Comparison of ENCODE assay signal across 8 cellular contexts in the genomic region with DNA sequence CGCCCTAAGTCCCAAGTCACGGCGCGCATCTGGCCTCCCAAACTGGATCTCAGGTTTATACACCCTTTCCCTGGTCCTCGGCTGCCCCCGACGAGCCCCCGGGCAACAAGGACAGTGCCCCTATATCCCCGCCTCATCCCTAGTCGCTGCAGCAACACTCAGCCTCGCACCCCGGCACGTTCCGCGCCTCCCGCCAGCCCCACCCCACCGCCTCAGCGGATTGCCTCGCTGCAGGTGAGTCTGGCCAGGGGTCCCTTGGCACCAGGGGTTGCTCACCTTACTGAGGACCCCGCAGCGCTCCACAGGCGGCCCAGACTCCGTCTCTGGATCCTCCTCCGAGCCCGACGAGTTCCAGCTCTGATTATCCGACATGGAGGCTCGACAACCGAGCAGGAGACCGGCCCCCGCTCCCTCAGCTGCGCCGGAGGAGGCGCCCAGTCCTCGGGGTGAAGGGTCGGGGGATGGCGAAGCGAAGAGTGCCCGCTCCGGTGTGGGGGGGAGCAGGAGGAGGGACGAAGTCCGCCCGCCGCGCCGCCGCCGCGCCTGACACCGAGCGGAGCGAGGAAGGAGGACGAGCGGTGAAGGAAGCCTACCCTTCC. TPM values are rescaled to one million over a fixed set of nuclear protein-coding genes. Genes with fewer than 3 reads are reported as not detected.
DNase-seq lines count a peak whose midpoint lies in the region; TF ChIP-seq lines count a peak whose summit lies in the region.

No MANE protein-coding gene starts in this region.

- intact Hi-C loops in activated T-helper 2 cell treated with anti-CD3 and anti-CD28 coated beads, Interferon-gamma antibody, Interleukin-2, Interleukin-4, amounts not matched to agents 10 μg/mL and 5 μg/mL and 100 μg/mL, durations not matched to agents 14 hours and 24 hours and 36 hours (cut with micrococcal nuclease) = loop anchor here (1.0 to 10.0 kb wide), 8 partner anchors 56 to 746 kb away; partner anchors contain the start of genes ANKRD31, GCNT4, GFM2 and NSA2

- H3K36me3 ChIP-seq in HEK293 (ENCODE audit: control insufficient read depth in 2 of 2, insufficient read depth in 1 of 2, low read length in 2 of 2) = no peaks in the 10 kb centered on the region
- H3K36me3 ChIP-seq in thymus (ENCODE audit: control insufficient read depth, insufficient read depth) = no peaks in the 10 kb centered on the region

- CTCF ChIA-PET in HEK293 (lab: Yijun Ruan, JAX) = interaction anchor here (0.7 to 1.9 kb wide), 2 partner anchors 170 to 1124 kb away, joined by 3 to 4 read pairs; no protein-coding TSS in a partner anchor

- H3K4me3 ChIP-seq in HEK293 (ENCODE audit: low read depth, low read length) (peak overlapping the region; percentile 91), fibroblast of the aortic adventitia (ENCODE audit: low read depth, low read length) (peak overlapping the region; percentile 81), thymus (ENCODE audit: low read length) (peak overlapping the region; percentile 86)

- TF ChIP-seq CTCF in GM13976 (IDR thresholded peaks at IDR 0.05; ENCODE audit: borderline replicate concordance, control extremely low read depth, extremely low read depth, insufficient read depth, missing control alignments) (no peak), HEK293 (tag by site-specific recombination; IDR thresholded peaks at IDR 0.05) (no peak; the same call in 1 of the 2 replicates), fibroblast of the aortic adventitia (IDR thresholded peaks at IDR 0.05; ENCODE audit: insufficient read depth, low read length) (no peak), neural crest cell (conservative IDR thresholded peaks at IDR 0.05) (no peak)

- peak overlapping the region; percentile 100 for H3K4me3 Mint-ChIP-seq in activated T-helper 2 cell treated with anti-CD3 and anti-CD28 coated beads, Interferon-gamma antibody, Interleukin-2, Interleukin-4, amounts not matched to agents 10 μg/mL and 5 μg/mL and 100 μg/mL, durations not matched to agents 14 hours and 24 hours and 36 hours (ENCODE audit: low read depth)
- H3K4me3 Mint-ChIP-seq in neural crest cell = peak overlapping the region; percentile 99

- H3K27me3 ChIP-seq in thymus (ENCODE audit: control insufficient read depth, insufficient read depth) = no peaks in the 10 kb centered on the region

- no peaks in the 10 kb centered on the region for H3K27me3 Mint-ChIP-seq in activated T-helper 2 cell treated with anti-CD3 and anti-CD28 coated beads, Interferon-gamma antibody, Interleukin-2, Interleukin-4, amounts not matched to agents 10 μg/mL and 5 μg/mL and 100 μg/mL, durations not matched to agents 14 hours and 24 hours and 36 hours (ENCODE audit: low read depth)
- no peaks in the 10 kb centered on the region for H3K27me3 Mint-ChIP-seq in neural crest cell (ENCODE audit: low read depth)

- in situ Hi-C loops in GM13976 (cut with MboI; ENCODE audit: low sequenced_read_pairs, unreplicated experiment) = no loop called here

- H3K9me3 ChIP-seq in HEK293 (ENCODE audit: control insufficient read depth, insufficient read depth, low read depth, low read length) (no peaks in the 10 kb centered on the region), thymus (ENCODE audit: control insufficient read depth) (no peaks in the 10 kb centered on the region)

- H3K9me3 Mint-ChIP-seq in activated T-helper 2 cell treated with anti-CD3 and anti-CD28 coated beads, Interferon-gamma antibody, Interleukin-2, Interleukin-4, amounts not matched to agents 10 μg/mL and 5 μg/mL and 100 μg/mL, durations not matched to agents 14 hours and 24 hours and 36 hours = peaks cover 5% of the 10 kb centered on the region
- peaks cover 4% of the 10 kb centered on the region for H3K9me3 Mint-ChIP-seq in neural crest cell

- POLR2A ChIA-PET in HEK293 (lab: Yijun Ruan, JAX) = interaction anchor here (1.1 to 1.7 kb wide), 3 partner anchors 147 to 174 kb away, joined by 3 to 7 read pairs (median 6); partner anchors contain the start of gene HMGCR

- H3K27ac ChIP-seq in HEK293 (ENCODE audit: extremely low read depth, low read depth, low read length) (peak overlapping the region; percentile 74), thymus (ENCODE audit: low read depth) (peak overlapping the region; percentile 91)

- H3K36me3 Mint-ChIP-seq in activated T-helper 2 cell treated with anti-CD3 and anti-CD28 coated beads, Interferon-gamma antibody, Interleukin-2, Interleukin-4, amounts not matched to agents 10 μg/mL and 5 μg/mL and 100 μg/mL, durations not matched to agents 14 hours and 24 hours and 36 hours (ENCODE audit: low read depth) = peaks cover 36% of the 10 kb centered on the region
- H3K36me3 Mint-ChIP-seq in neural crest cell (ENCODE audit: low read depth) = peaks cover 3% of the 10 kb centered on the region

- under 1% methylated on average over 54 of the region's 54 CpGs for WGBS in thymus

- peak overlapping the region; percentile 90 for H3K27ac Mint-ChIP-seq in activated T-helper 2 cell treated with anti-CD3 and anti-CD28 coated beads, Interferon-gamma antibody, Interleukin-2, Interleukin-4, amounts not matched to agents 10 μg/mL and 5 μg/mL and 100 μg/mL, durations not matched to agents 14 hours and 24 hours and 36 hours
- H3K27ac Mint-ChIP-seq in neural crest cell (ENCODE audit: unreplicated experiment) = peak overlapping the region; percentile 94

- H3K4me1 ChIP-seq in HEK293 (ENCODE audit: control insufficient read depth, insufficient read depth, low read length) (no peaks in the 10 kb centered on the region), thymus (ENCODE audit: control insufficient read depth, insufficient read depth, low read length) (peaks cover 7% of the 10 kb centered on the region)

- H3K4me1 Mint-ChIP-seq in activated T-helper 2 cell treated with anti-CD3 and anti-CD28 coated beads, Interferon-gamma antibody, Interleukin-2, Interleukin-4, amounts not matched to agents 10 μg/mL and 5 μg/mL and 100 μg/mL, durations not matched to agents 14 hours and 24 hours and 36 hours (ENCODE audit: low read depth) = peaks cover 49% of the 10 kb centered on the region
- H3K4me1 Mint-ChIP-seq in neural crest cell = peaks cover 41% of the 10 kb centered on the region

- DNase-seq in GM13976 (ENCODE audit: low spot score) = peak; percentile 36
- peak; percentile 6 for DNase-seq in NCI-H1092 (lab: John Stamatoyannopoulos, UW)
- peak; percentile 28 for DNase-seq in activated T-helper 2 cell treated with anti-CD3 and anti-CD28 coated beads, Interferon-gamma antibody, Interleukin-2, Interleukin-4, amounts not matched to agents 10 μg/mL and 5 μg/mL and 100 μg/mL, durations not matched to agents 14 hours and 24 hours and 36 hours (ENCODE audit: low spot score)
- no peak for DNase-seq in fibroblast of the aortic adventitia (ENCODE audit: low read depth)
- DNase-seq in neural crest cell (ENCODE audit: low read depth, low spot score) = peak; percentile 18
- DNase-seq in NCI-H2107 treated with DMSO at 0.1 percent for 48 hours (lab: John Stamatoyannopoulos, UW; ENCODE audit: unreplicated experiment) = no peak

TF ChIP-seq in HEK293, 187 proteins besides CTCF, POLR2A, EP300 and RAD21 (continues in another document):
- peak; percentile 9; the same call in 1 of the 2 replicates for TF ChIP-seq ZNF692 (tag by site-specific recombination; IDR thresholded peaks at IDR 0.05)
- TF ChIP-seq, protein P1, sequence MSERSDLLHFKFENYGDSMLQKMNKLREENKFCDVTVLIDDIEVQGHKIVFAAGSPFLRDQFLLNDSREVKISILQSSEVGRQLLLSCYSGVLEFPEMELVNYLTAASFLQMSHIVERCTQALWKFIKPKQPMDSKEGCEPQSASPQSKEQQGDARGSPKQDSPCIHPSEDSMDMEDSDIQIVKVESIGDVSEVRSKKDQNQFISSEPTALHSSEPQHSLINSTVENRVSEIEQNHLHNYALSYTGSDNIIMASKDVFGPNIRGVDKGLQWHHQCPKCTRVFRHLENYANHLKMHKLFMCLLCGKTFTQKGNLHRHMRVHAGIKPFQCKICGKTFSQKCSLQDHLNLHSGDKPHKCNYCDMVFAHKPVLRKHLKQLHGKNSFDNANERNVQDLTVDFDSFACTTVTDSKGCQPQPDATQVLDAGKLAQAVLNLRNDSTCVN (tag by site-specific recombination; optimal IDR thresholded peaks at IDR 0.05) = peak; percentile 70
- TF ChIP-seq ZNF335 (tag by site-specific recombination; conservative IDR thresholded peaks at IDR 0.05) = peak; percentile 93
- TF ChIP-seq ZNF10 (tag by site-specific recombination; IDR thresholded peaks at IDR 0.05) = no peak
- TF ChIP-seq KLF7 (tag by site-specific recombination; IDR thresholded peaks at IDR 0.05; ENCODE audit: borderline replicate concordance) = 0 out of 2 replicates have a peak, but pooled peaks have one; percentile 21
- no peak for TF ChIP-seq ZNF776 (tag by site-specific recombination; IDR thresholded peaks at IDR 0.05; ENCODE audit: borderline replicate concordance)
- 0 out of 2 replicates have a peak, but pooled peaks have one; percentile 27 for TF ChIP-seq KLF8 (tag by site-specific recombination; IDR thresholded peaks at IDR 0.05)

RNA-seq across cellular contexts. Expression of gene CERT1, which starts 0.5 kb away (rescaled TPM):
- 38.6 and 43.7 TPM in 2 replicates for total RNA-seq in activated T-helper 2 cell treated with anti-CD3 and anti-CD28 coated beads, Interferon-gamma antibody, Interleukin-2, Interleukin-4, amounts not matched to agents 10 μg/mL and 5 μg/mL and 100 μg/mL, durations not matched to agents 14 hours and 24 hours and 36 hours
- total RNA-seq in fibroblast of the aortic adventitia (ENCODE audit: low replicate concordance) (37.8 and 104 TPM in 2 replicates), neural crest cell (24.6 and 25.5 TPM in 2 replicates)
- 27.1 TPM for polyA plus RNA-seq in thymus

RNA-seq across cellular contexts. Expression of gene POLK, which starts 0.8 kb away (rescaled TPM):
- 41.4 and 42.6 TPM in 2 replicates for total RNA-seq in activated T-helper 2 cell treated with anti-CD3 and anti-CD28 coated beads, Interferon-gamma antibody, Interleukin-2, Interleukin-4, amounts not matched to agents 10 μg/mL and 5 μg/mL and 100 μg/mL, durations not matched to agents 14 hours and 24 hours and 36 hours
- total RNA-seq in fibroblast of the aortic adventitia (ENCODE audit: low replicate concordance) (27.9 and 54.2 TPM in 2 replicates), neural crest cell (19.7 and 20.0 TPM in 2 replicates)
- polyA plus RNA-seq in thymus = 10.2 TPM

Comparison
In these comparisons a context has a peak if more than half of its experiments do, and no peak if none do; other contexts are left out.
1. DNase-seq: peak in GM13976 (single experiment), NCI-H1092 (single experiment), activated T-helper 2 cell treated with anti-CD3 and anti-CD28 coated beads, Interferon-gamma antibody, Interleukin-2, Interleukin-4, amounts not matched to agents 10 μg/mL and 5 μg/mL and 100 μg/mL, durations not matched to agents 14 hours and 24 hours and 36 hours (single experiment) and neural crest cell (single experiment); none in fibroblast of the aortic adventitia (single experiment) and NCI-H2107 treated with DMSO at 0.1 percent for 48 hours (single experiment).
2. Peak in every context shown above with its lines, with median percentiles within 50 percentile points of each other: H3K4me3 ChIP-seq.